In genomic region chr19:51799998-51800848, GRCh38 we compare ENCODE assay signal across 13 cellular contexts. TPM values are rescaled to one million over a fixed set of nuclear protein-coding genes. Genes with fewer than 3 reads are reported as not detected.
A peak's percentile ranks its signal among the peaks of the same experiment; 100 is the strongest.
DNase-seq lines count a peak whose midpoint lies in the region; TF ChIP-seq lines count a peak whose summit lies in the region.
"Had no signal": no experiment of that assay in that cellular context is flagged by ENCODE, and none has a peak within 500 bp of the region (broad histone marks: within the 10 kb centered on the region; RNA-seq: fewer than 3 reads in every experiment).

No MANE protein-coding gene starts in this region.

- H3K14ac ChIP-seq in trophoblast cell (ENCODE audit: low read length), result peak overlapping the region; percentile 67

- DNase-seq in amniotic epithelial cell (ENCODE audit: low read depth) (peak; percentile 99), cardiac septum (ENCODE audit: low spot score) (peak; percentile 86), trophoblast cell (no peak), Calu3 (no peak), 8988T (no peak), inferior parietal cortex (ENCODE audit: extremely low spot score) (no peak)
- no peak for DNase-seq in stimulated activated CD8-positive, alpha-beta memory T cell treated with anti-CD3 and anti-CD28 coated beads, Interleukin-4, amount 100 ng/mL, for 48 hours
- DNase-seq: activated naive CD8-positive, alpha-beta T cell treated with anti-CD3 and anti-CD28 coated beads, Interleukin-2, amount 50 U/mL, for 24 hours; NCI-H510A treated with DMSO at 0.1 percent for 48 hours; stimulated activated CD4-positive, alpha-beta T cell treated with anti-CD3 and anti-CD28 coated beads, Interleukin-15, amount 100 ng/mL, for 24 hours; stimulated activated naive CD4-positive, alpha-beta T cell had no signal

- peak overlapping the region; percentile 56 for H3K18ac ChIP-seq in trophoblast cell (ENCODE audit: low read length)

- TF ChIP-seq CTCF in C4-2B (conservative IDR thresholded peaks at IDR 0.05) (no peak), Calu3 (IDR thresholded peaks at IDR 0.05; ENCODE audit: unreplicated experiment) (no peak)

- H2BK120ac ChIP-seq in trophoblast cell (ENCODE audit: insufficient read depth, low read length, poor library complexity), result peak overlapping the region; percentile 77

- no peaks in the 10 kb centered on the region for H3K4me1 Mint-ChIP-seq in Calu3 (ENCODE audit: low read depth, unreplicated experiment)
- H3K4me1 Mint-ChIP-seq: activated naive CD8-positive, alpha-beta T cell treated with anti-CD3 and anti-CD28 coated beads, Interleukin-2, amount 50 U/mL, for 24 hours had no signal

- CTCF ChIA-PET in Calu3 (lab: Charles Lee), result interaction anchor here (1.3 kb wide), 1 partner anchor 8 kb away, joined by 3 read pairs; no protein-coding TSS in a partner anchor

- no peaks in the 10 kb centered on the region for H3K79me2 ChIP-seq in trophoblast cell (ENCODE audit: control insufficient read depth, insufficient read depth, low read length, poor library complexity)

- no CpG with 5 or more reads among the region's 14 CpGs for WGBS in trophoblast cell (ENCODE audit: extremely low coverage, insufficient coverage, insufficient read length)

- H3K27ac Mint-ChIP-seq in Calu3 (ENCODE audit: unreplicated experiment), result no peak overlapping the region
- H3K27ac Mint-ChIP-seq: activated naive CD8-positive, alpha-beta T cell treated with anti-CD3 and anti-CD28 coated beads, Interleukin-2, amount 50 U/mL, for 24 hours had no signal

- intact Hi-C loops in cardiac septum (cut with DNase I) (loop anchor here (2.0 to 5.0 kb wide), 2 partner anchors 98 to 111 kb away; no protein-coding TSS in a partner anchor), Calu3 (cut with micrococcal nuclease; ENCODE audit: unreplicated experiment) (no loop called here)

- H3K9me3 Mint-ChIP-seq in Calu3 (ENCODE audit: low read depth, unreplicated experiment), result peaks cover 24% of the 10 kb centered on the region

- H3K79me1 ChIP-seq in trophoblast cell (ENCODE audit: low read length), result peaks cover 19% of the 10 kb centered on the region

- peaks cover 11 to 12% of the 10 kb centered on the region in 2 experiments for H3K4me1 ChIP-seq in trophoblast cell (ENCODE audit: control insufficient read depth in 1 of 2, insufficient read depth in 2 of 2, low read length in 2 of 2)

- peak overlapping the region; percentile 24 for H2AFZ ChIP-seq in trophoblast cell (ENCODE audit: insufficient read depth, low read length, poor library complexity)

- no peaks in the 10 kb centered on the region for H3K36me3 Mint-ChIP-seq in Calu3 (ENCODE audit: insufficient read depth, unreplicated experiment)

- no peak overlapping the region for H3K4me3 Mint-ChIP-seq in Calu3 (ENCODE audit: low read depth, unreplicated experiment)
- H3K4me3 Mint-ChIP-seq: activated naive CD8-positive, alpha-beta T cell treated with anti-CD3 and anti-CD28 coated beads, Interleukin-2, amount 50 U/mL, for 24 hours had no signal

- peak overlapping the region; percentile 72 for H4K91ac ChIP-seq in trophoblast cell (ENCODE audit: low read depth, low read length)

- H2AK5ac ChIP-seq in trophoblast cell (ENCODE audit: low read length), result peak overlapping the region; percentile 20

- BruUV-seq in Calu3 (replicated peaks; lab: Mats Ljungman, UMichigan), result no TSS peak

- H3K4me2 ChIP-seq in trophoblast cell (ENCODE audit: low read length), result no peak overlapping the region

- H4K12ac ChIP-seq in trophoblast cell (ENCODE audit: low read depth, low read length), result no peak overlapping the region

- peak overlapping the region; percentile 40 for H3K27ac ChIP-seq in C4-2B
- peak overlapping the region; percentile 85 for H3K27ac ChIP-seq in trophoblast cell (ENCODE audit: low read depth, low read length)

- H3K4ac ChIP-seq in trophoblast cell (ENCODE audit: low read depth, low read length), result no peak overlapping the region

- no peak overlapping the region for H3K4me3 ChIP-seq in trophoblast cell (ENCODE audit: low read depth, low read length)

- H3K27me3 Mint-ChIP-seq in Calu3 (ENCODE audit: unreplicated experiment), result peaks cover 12% of the 10 kb centered on the region

- H2BK12ac ChIP-seq in trophoblast cell (ENCODE audit: low read length), result peak overlapping the region; percentile 83

- peak overlapping the region; percentile 44 for H4K8ac ChIP-seq in trophoblast cell (ENCODE audit: low read depth, low read length)

- no peaks in the 10 kb centered on the region for H3K36me3 ChIP-seq in trophoblast cell (ENCODE audit: control insufficient read depth in 1 of 2, insufficient read depth in 2 of 2, low read length in 2 of 2)

- no peaks in the 10 kb centered on the region for H3K27me3 ChIP-seq in trophoblast cell (ENCODE audit: insufficient read depth, low read length)

- H3K9me3 ChIP-seq in trophoblast cell (ENCODE audit: insufficient read depth, low read depth, low read length), result peaks cover 11% of the 10 kb centered on the region

- peak overlapping the region; percentile 81 for H2BK5ac ChIP-seq in trophoblast cell (ENCODE audit: low read depth, low read length, poor library complexity)

- no peak overlapping the region for H3K9ac ChIP-seq in trophoblast cell (ENCODE audit: low read length)

- no peak overlapping the region for H3K23ac ChIP-seq in trophoblast cell (ENCODE audit: low read length)

RNA-seq across cellular contexts. Expression of gene FPR3, which starts 5.3 kb away (rescaled TPM):
- total RNA-seq in cardiac septum (3.2 TPM), Calu3 (2022) (not detected in 2 replicates)
- 0.03 and 0.04 TPM in 2 replicates for polyA plus RNA-seq in trophoblast cell (2013)
- total RNA-seq: H1 had no signal
- polyA plus RNA-seq: H1 had no signal

RNA-seq across cellular contexts. Expression of gene FPR2, which starts 39.2 kb away (rescaled TPM):
- total RNA-seq in cardiac septum, result 1.4 TPM
- polyA plus RNA-seq in trophoblast cell (2013), result not detected in 2 replicates
- not detected in 2 replicates for total RNA-seq in Calu3 (2022)
- total RNA-seq: H1 had no signal

RNA-seq across cellular contexts. Expression of gene FPR1, which starts 48.5 kb away (rescaled TPM):
- total RNA-seq in cardiac septum (5.4 TPM), Calu3 (2022) (not detected in 2 replicates)
- 0.18 and 0.22 TPM in 2 replicates for polyA plus RNA-seq in trophoblast cell (2013)
- total RNA-seq: H1 had no signal

Comparison
In these comparisons a context has a peak if more than half of its experiments do, and no peak if none do; other contexts are left out.
1. DNase-seq: peak in amniotic epithelial cell (single experiment) and cardiac septum (single experiment); none in trophoblast cell (0 of 2), Calu3 (single experiment), 8988T (single experiment), inferior parietal cortex (single experiment) and stimulated activated CD8-positive, alpha-beta memory T cell treated with anti-CD3 and anti-CD28 coated beads, Interleukin-4, amount 100 ng/mL, for 48 hours (single experiment).